33 cellular contexts compared by ENCODE assay signal in the genomic region with DNA sequence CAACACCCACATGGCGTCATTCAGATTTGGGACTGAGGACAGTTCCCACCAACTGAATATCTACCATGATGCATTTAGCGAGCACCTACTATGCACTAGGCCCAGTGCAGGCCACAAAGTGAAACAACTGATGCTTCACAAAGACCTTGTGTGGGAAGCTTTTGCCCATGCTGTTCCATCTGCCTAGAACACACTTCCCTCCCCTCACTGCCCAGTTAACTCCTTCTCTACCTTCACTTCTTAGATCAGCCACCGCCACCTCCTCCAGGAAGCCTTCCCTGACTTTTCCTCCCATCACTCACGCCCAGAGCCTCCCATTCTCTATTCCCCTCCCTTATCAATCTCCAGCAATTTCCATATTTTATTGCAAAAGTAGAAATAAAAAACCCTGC.
"Had no signal": no experiment of that assay in that cellular context is flagged by ENCODE, and none has a peak within 500 bp of the region (broad histone marks: within the 10 kb centered on the region; RNA-seq: fewer than 3 reads in every experiment).

No MANE protein-coding gene starts in this region.

- H3K27ac Mint-ChIP-seq: activated CD4-positive, alpha-beta T cell treated with anti-CD3 and anti-CD28 coated beads for 36 hours; activated CD4-positive, alpha-beta T cell treated with anti-CD3 and anti-CD28 coated beads, Interleukin-2, amount 10 ng/mL, durations not matched to agents 7 days and 5 days; activated CD8-positive, alpha-beta T cell treated with anti-CD3 and anti-CD28 coated beads, Interleukin-2, amount 10 ng/mL, durations not matched to agents 7 days and 5 days; activated naive CD4-positive, alpha-beta T cell treated with anti-CD3 and anti-CD28 coated beads, Interleukin-2, amount 50 U/mL, for 24 hours; activated naive CD8-positive, alpha-beta T cell treated with anti-CD3 and anti-CD28 coated beads, Interleukin-2, amount 10 ng/mL, durations not matched to agents 7 days and 5 days; activated T-cell treated with anti-CD3 and anti-CD28 coated beads, Interleukin-2, amount 50 U/mL, for 24 hours; activated T-helper 2 cell treated with anti-CD3 and anti-CD28 coated beads, Interferon-gamma antibody, Interleukin-2, Interleukin-4, amounts not matched to agents 10 μg/mL and 5 μg/mL and 100 μg/mL, durations not matched to agents 14 hours and 24 hours and 36 hours; T-helper 1 cell treated with Interleukin-12 subunit alpha and Interleukin-12 subunit beta and Interleukin-4 antibody, amounts not matched to agents 30 μg/mL and 1 μg/mL, for 36 hours; T-helper 2 cell treated with Interferon-gamma antibody and Interleukin-4, amounts not matched to agents 5 μg/mL and 100 μg/mL, for 36 hours had no signal

- H3K4me3 ChIP-seq: ascending aorta, cardiac muscle cell, SJSA1 had no signal

- ATAC-seq: activated CD4-positive, alpha-beta T cell treated with anti-CD3 and anti-CD28 coated beads for 36 hours; activated CD4-positive, CD25-positive, alpha-beta regulatory T cell treated with anti-CD3 and anti-CD28 coated beads, Interleukin-2, amount 50 U/mL, for 24 hours; activated CD8-positive, alpha-beta T cell treated with anti-CD3 and anti-CD28 coated beads, Interleukin-2, amount 10 ng/mL, durations not matched to agents 7 days and 5 days; Panc1 had no signal

- H3K27ac ChIP-seq: ascending aorta, cardiac muscle cell, SJSA1 had no signal

- H3K9me3 ChIP-seq: ascending aorta, SJSA1, SK-N-SH had no signal

- H3K36me3 ChIP-seq: ascending aorta, cardiac muscle cell, SJSA1 had no signal

- H3K9me2 ChIP-seq: SK-N-SH had no signal

- DNase-seq: activated CD4-positive, alpha-beta T cell treated with anti-CD3 and anti-CD28 coated beads for 36 hours; activated CD4-positive, alpha-beta T cell treated with anti-CD3 and anti-CD28 coated beads, Interleukin-2, amount 10 ng/mL, durations not matched to agents 7 days and 5 days; activated CD4-positive, alpha-beta T cell treated with anti-CD3 and anti-CD28 coated beads, Interleukin-2, amount 50 U/mL, for 48 hours; activated CD8-positive, alpha-beta T cell treated with anti-CD3 and anti-CD28 coated beads, Interleukin-2, amount 10 ng/mL, durations not matched to agents 7 days and 5 days; activated gamma-delta T cell; activated naive CD4-positive, alpha-beta T cell treated with Interleukin-2 at 50 U/mL for 16 hours; activated naive CD8-positive, alpha-beta T cell treated with anti-CD3 and anti-CD28 coated beads, Interleukin-2, amount 10 ng/mL, durations not matched to agents 7 days and 5 days; activated T-cell treated with anti-CD3 and anti-CD28 coated beads, Interleukin-2, amount 50 U/mL, for 24 hours; amygdala; NCI-H1105; NCI-H1417 treated with DMSO at 0.1 percent for 48 hours; NCI-H187 treated with DMSO at 0.1 percent for 48 hours; NCI-H2081; NCI-H2171 treated with DMSO at 0.1 percent for 48 hours; NCI-H2227 treated with DMSO at 0.1 percent for 48 hours; NCI-H446; NCI-H524; NCI-H69; NCI-H82; RPMI8226; SHP77 treated with DMSO at 0.1 percent for 48 hours; SK-N-SH had no signal

- H3K36me3 Mint-ChIP-seq: activated naive CD4-positive, alpha-beta T cell treated with anti-CD3 and anti-CD28 coated beads, Interleukin-2, amount 50 U/mL, for 24 hours; activated naive CD8-positive, alpha-beta T cell treated with anti-CD3 and anti-CD28 coated beads, Interleukin-2, amount 10 ng/mL, durations not matched to agents 7 days and 5 days had no signal

- H3K27me3 ChIP-seq: ascending aorta, cardiac muscle cell, SJSA1 had no signal

- H3K9me3 Mint-ChIP-seq: activated CD4-positive, alpha-beta T cell treated with anti-CD3 and anti-CD28 coated beads, Interleukin-2, amount 10 ng/mL, durations not matched to agents 7 days and 5 days; activated naive CD4-positive, alpha-beta T cell treated with anti-CD3 and anti-CD28 coated beads, Interleukin-2, amount 50 U/mL, for 24 hours; activated naive CD8-positive, alpha-beta T cell treated with anti-CD3 and anti-CD28 coated beads, Interleukin-2, amount 10 ng/mL, durations not matched to agents 7 days and 5 days; activated T-cell treated with anti-CD3 and anti-CD28 coated beads, Interleukin-2, amount 50 U/mL, for 24 hours; activated T-helper 2 cell treated with anti-CD3 and anti-CD28 coated beads, Interferon-gamma antibody, Interleukin-2, Interleukin-4, amounts not matched to agents 10 μg/mL and 5 μg/mL and 100 μg/mL, durations not matched to agents 14 hours and 24 hours and 36 hours; central memory CD8-positive, alpha-beta T cell; T-helper 1 cell treated with Interleukin-12 subunit alpha and Interleukin-12 subunit beta and Interleukin-4 antibody, amounts not matched to agents 30 μg/mL and 1 μg/mL, for 36 hours; T-helper 2 cell treated with Interferon-gamma antibody and Interleukin-4, amounts not matched to agents 5 μg/mL and 100 μg/mL, for 36 hours had no signal

- H3K4me1 Mint-ChIP-seq: activated CD4-positive, alpha-beta T cell treated with anti-CD3 and anti-CD28 coated beads for 36 hours; activated CD4-positive, alpha-beta T cell treated with anti-CD3 and anti-CD28 coated beads, Interleukin-2, amount 10 ng/mL, durations not matched to agents 7 days and 5 days; activated naive CD4-positive, alpha-beta T cell treated with anti-CD3 and anti-CD28 coated beads, Interleukin-2, amount 50 U/mL, for 24 hours; activated naive CD8-positive, alpha-beta T cell treated with anti-CD3 and anti-CD28 coated beads, Interleukin-2, amount 10 ng/mL, durations not matched to agents 7 days and 5 days; central memory CD8-positive, alpha-beta T cell had no signal

- H3K9ac ChIP-seq: SK-N-SH had no signal

- FAIRE-seq: TTC549 had no signal

- H3K4me2 ChIP-seq: SK-N-SH had no signal

- H3K27me3 Mint-ChIP-seq: activated CD4-positive, alpha-beta T cell treated with anti-CD3 and anti-CD28 coated beads, Interleukin-2, amount 10 ng/mL, durations not matched to agents 7 days and 5 days had no signal

- H3K4me1 ChIP-seq: ascending aorta had no signal

- H3K4me3 Mint-ChIP-seq: activated CD4-positive, alpha-beta T cell treated with anti-CD3 and anti-CD28 coated beads for 36 hours; activated CD4-positive, alpha-beta T cell treated with anti-CD3 and anti-CD28 coated beads, Interleukin-2, amount 10 ng/mL, durations not matched to agents 7 days and 5 days; activated CD8-positive, alpha-beta T cell treated with anti-CD3 and anti-CD28 coated beads, Interleukin-2, amount 10 ng/mL, durations not matched to agents 7 days and 5 days; activated naive CD4-positive, alpha-beta T cell treated with anti-CD3 and anti-CD28 coated beads, Interleukin-2, amount 50 U/mL, for 24 hours; activated naive CD8-positive, alpha-beta T cell treated with anti-CD3 and anti-CD28 coated beads, Interleukin-2, amount 10 ng/mL, durations not matched to agents 7 days and 5 days; activated T-cell treated with anti-CD3 and anti-CD28 coated beads, Interleukin-2, amount 50 U/mL, for 24 hours; central memory CD8-positive, alpha-beta T cell; T-helper 1 cell treated with Interleukin-12 subunit alpha and Interleukin-12 subunit beta and Interleukin-4 antibody, amounts not matched to agents 30 μg/mL and 1 μg/mL, for 36 hours; T-helper 2 cell treated with Interferon-gamma antibody and Interleukin-4, amounts not matched to agents 5 μg/mL and 100 μg/mL, for 36 hours had no signal
